19 cellular contexts compared by ENCODE assay signal in genomic region chr10:77507313-77507712, GRCh38.
DNase-seq lines count a peak whose midpoint lies in the region; ATAC-seq and TF ChIP-seq lines count a peak whose summit lies in the region.
"Had no signal": no experiment of that assay in that cellular context is flagged by ENCODE, and none has a peak within 500 bp of the region (broad histone marks: within the 10 kb centered on the region; RNA-seq: fewer than 3 reads in every experiment).

No MANE protein-coding gene starts in this region.

- peak; percentile 17; the same call in 1 of the 2 replicates for TF ChIP-seq RAD21 in SK-N-SH (IDR thresholded peaks at IDR 0.05; ENCODE audit: low read length)

- no peak for TF ChIP-seq CTCF in SK-N-SH (IDR thresholded peaks at IDR 0.05)
- no peak for TF ChIP-seq CTCF in WTC11 (IDR thresholded peaks at IDR 0.05)

- no peak for ATAC-seq in GM21737 (IDR thresholded peaks at IDR 0.05; ENCODE audit: unreplicated experiment)
- ATAC-seq in WTC11, result no peak
- ATAC-seq: activated CD4-positive, CD25-positive, alpha-beta regulatory T cell treated with anti-CD3 and anti-CD28 coated beads, Interleukin-2, amount 50 U/mL, for 24 hours; T-helper 17 cell had no signal

- 37% methylated on average over 5 of the region's 5 CpGs for WGBS in SK-N-SH (ENCODE audit: low lambda C conversion rate)

- H3K4me1 ChIP-seq in SK-N-SH (ENCODE audit: control insufficient read depth in 1 of 2, insufficient read depth in 2 of 2, low read depth in 1 of 2, low read length in 1 of 2) (peaks cover 40 to 56% of the 10 kb centered on the region in 2 experiments), rectal smooth muscle tissue (ENCODE audit: control insufficient read depth, insufficient read depth, low read length) (peaks cover 16% of the 10 kb centered on the region)

- no peaks in the 10 kb centered on the region for H3K36me3 ChIP-seq in SK-N-SH (replicated peaks in 1 of 2; ENCODE audit: control insufficient read depth in 1 of 2, insufficient read depth in 2 of 2, low read length in 1 of 2)
- no peaks in the 10 kb centered on the region for H3K36me3 ChIP-seq in rectal smooth muscle tissue (ENCODE audit: control insufficient read depth, insufficient read depth, low read length)
- H3K36me3 ChIP-seq: ascending aorta, esophagus muscularis mucosa, stomach had no signal

- no peak overlapping the region for H2AFZ ChIP-seq in SK-N-SH (ENCODE audit: low read depth)

- H3K27me3 ChIP-seq in SK-N-SH (ENCODE audit: insufficient read depth) (no peaks in the 10 kb centered on the region), rectal smooth muscle tissue (ENCODE audit: control insufficient read depth, insufficient read depth, low read length) (no peaks in the 10 kb centered on the region)
- H3K27me3 ChIP-seq: ascending aorta, esophagus muscularis mucosa, stomach had no signal

- DNase-seq in ELF-1 (ENCODE audit: low read depth, low spot score), result peak; percentile 26
- DNase-seq in SK-N-SH, result peak; percentile 50
- DNase-seq in cardiac septum (ENCODE audit: low spot score), result peak; percentile 27
- DNase-seq in WTC11 (ENCODE audit: low spot score), result no peak
- DNase-seq in glomerular visceral epithelial cell (ENCODE audit: extremely low spot score), result no peak
- DNase-seq: activated gamma-delta T cell; C1 segment of cervical spinal cord; dermis blood vessel endothelial cell; NCI-H748 treated with DMSO at 0.1 percent for 48 hours; psoas muscle; RPMI8226; stimulated activated CD4-positive, alpha-beta T cell treated with anti-CD3 and anti-CD28 coated beads, Interleukin-15, amount 100 ng/mL, for 24 hours; stomach; T-helper 17 cell had no signal

- CTCF ChIA-PET in SK-N-SH (lab: Yijun Ruan, JAX), result interaction anchor here (0.6 to 4.7 kb wide), 6 partner anchors 13 to 341 kb away, joined by 3 to 29 read pairs (median 4); no protein-coding TSS in a partner anchor
- CTCF ChIA-PET in WTC11 (lab: Charles Lee), result interaction anchor here (1.4 kb wide), 1 partner anchor 13 kb away, joined by 7 read pairs; no protein-coding TSS in a partner anchor

- TF ChIP-seq EP300 in SK-N-SH (IDR thresholded peaks at IDR 0.05; ENCODE audit: borderline replicate concordance in 1 of 2, low read depth in 1 of 2, low read length in 1 of 2), result peak; percentile 47 to 85; a peak in 3 of 4 replicates

- POLR2A ChIA-PET in SK-N-SH (lab: Yijun Ruan, JAX) (no interaction called here), WTC11 (lab: Charles Lee) (no interaction called here)

- H3K4me3 Mint-ChIP-seq in WTC11, result no peak overlapping the region
- H3K4me3 Mint-ChIP-seq: T-helper 17 cell had no signal

- intact Hi-C loops in cardiac septum (cut with DNase I), result no loop called here

- peaks cover 25% of the 10 kb centered on the region for H3K4me1 Mint-ChIP-seq in WTC11
- H3K4me1 Mint-ChIP-seq: T-helper 17 cell had no signal

- H3K9me3 Mint-ChIP-seq in WTC11, result no peaks in the 10 kb centered on the region

- no peaks in the 10 kb centered on the region for H3K36me3 Mint-ChIP-seq in WTC11

- no peak overlapping the region for H3K4me3 ChIP-seq in SK-N-SH (ENCODE audit: low read depth in 2 of 2, low read length in 1 of 2)
- no peak overlapping the region for H3K4me3 ChIP-seq in rectal smooth muscle tissue (ENCODE audit: low read length)
- H3K4me3 ChIP-seq: ascending aorta, esophagus muscularis mucosa, psoas muscle, stomach had no signal

- H3K27me3 Mint-ChIP-seq in WTC11 (ENCODE audit: low read depth), result no peaks in the 10 kb centered on the region

- H3K9ac ChIP-seq in SK-N-SH (no peak overlapping the region; the same call in 1 of the 2 replicates), rectal smooth muscle tissue (ENCODE audit: low read length) (no peak overlapping the region)

- peaks cover 36% of the 10 kb centered on the region for H3K79me2 ChIP-seq in SK-N-SH (ENCODE audit: insufficient read depth)

- H3K9me3 ChIP-seq in SK-N-SH, result no peaks in the 10 kb centered on the region
- H3K9me3 ChIP-seq: ascending aorta, esophagus muscularis mucosa, psoas muscle, stomach had no signal

- peaks cover 56% of the 10 kb centered on the region for H3F3A ChIP-seq in SK-N-SH (replicated peaks; ENCODE audit: insufficient read depth)

- H3K27ac ChIP-seq in SK-N-SH (ENCODE audit: low read depth in 2 of 2, low read length in 1 of 2), result peak overlapping the region; percentile 79 to 91
- H3K27ac ChIP-seq in rectal smooth muscle tissue (ENCODE audit: low read depth, low read length), result peak overlapping the region; percentile 24
- H3K27ac ChIP-seq: psoas muscle had no signal

- H3K27ac Mint-ChIP-seq in WTC11, result no peak overlapping the region
- H3K27ac Mint-ChIP-seq: T-helper 17 cell had no signal

- H3K9me2 ChIP-seq in SK-N-SH, result no peaks in the 10 kb centered on the region

- H3K4me2 ChIP-seq in SK-N-SH, result peak overlapping the region; percentile 28

- no peaks in the 10 kb centered on the region for H4K20me1 ChIP-seq in SK-N-SH (ENCODE audit: insufficient read depth)

TF ChIP-seq in SK-N-SH, 30 proteins besides CTCF, POLR2A, EP300 and RAD21 (continues in another document):
- TF ChIP-seq TEAD4 (IDR thresholded peaks at IDR 0.05; ENCODE audit: borderline replicate concordance, insufficient read depth) (no peak), POLR2AphosphoS5 (IDR thresholded peaks at IDR 0.05; ENCODE audit: low read depth, low read length) (peak; percentile 15; the same call in 1 of the 2 replicates), RCOR1 (IDR thresholded peaks at IDR 0.05; ENCODE audit: low read length) (0 out of 2 replicates have a peak, but pooled peaks have one; percentile 32), FOXM1 (IDR thresholded peaks at IDR 0.05; ENCODE audit: low read depth) (no peak), RFX5 (IDR thresholded peaks at IDR 0.05; ENCODE audit: low read length) (no peak), MEF2A (IDR thresholded peaks at IDR 0.05; ENCODE audit: borderline replicate concordance, low read depth) (no peak), ELF1 (IDR thresholded peaks at IDR 0.05) (no peak), JUND (IDR thresholded peaks at IDR 0.05) (peak; percentile 55), SMC3 (IDR thresholded peaks at IDR 0.05; ENCODE audit: low read depth, low read length) (no peak), USF2 (IDR thresholded peaks at IDR 0.05; ENCODE audit: borderline replicate concordance, low read depth, low read length) (no peak), NRF1 (IDR thresholded peaks at IDR 0.05; ENCODE audit: low read depth, low read length) (no peak)

TF ChIP-seq in WTC11, 78 proteins besides CTCF, POLR2A, EP300 and RAD21:
- no peak for TF ChIP-seq TCF7 (CRISPR knock-in tag; IDR thresholded peaks at IDR 0.05; ENCODE audit: low read depth)
- no peak for TF ChIP-seq NFYB (CRISPR knock-in tag; conservative IDR thresholded peaks at IDR 0.05; ENCODE audit: low read depth)
- no peak for TF ChIP-seq FOXP1 (CRISPR knock-in tag; IDR thresholded peaks at IDR 0.05; ENCODE audit: borderline replicate concordance)
- no peak for TF ChIP-seq RELA (CRISPR knock-in tag; IDR thresholded peaks at IDR 0.05; ENCODE audit: borderline replicate concordance)
- TF ChIP-seq ZNF423 (CRISPR knock-in tag; IDR thresholded peaks at IDR 0.05), result no peak
- no peak for TF ChIP-seq RORB (CRISPR knock-in tag; IDR thresholded peaks at IDR 0.05)
- no peak for TF ChIP-seq MAX (CRISPR knock-in tag; IDR thresholded peaks at IDR 0.05)
- TF ChIP-seq, protein P1, sequence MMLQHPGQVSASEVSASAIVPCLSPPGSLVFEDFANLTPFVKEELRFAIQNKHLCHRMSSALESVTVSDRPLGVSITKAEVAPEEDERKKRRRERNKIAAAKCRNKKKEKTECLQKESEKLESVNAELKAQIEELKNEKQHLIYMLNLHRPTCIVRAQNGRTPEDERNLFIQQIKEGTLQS (CRISPR knock-in tag; conservative IDR thresholded peaks at IDR 0.05), result no peak
- TF ChIP-seq ELF4 (CRISPR knock-in tag; IDR thresholded peaks at IDR 0.05; ENCODE audit: low read depth), result no peak
- no peak for TF ChIP-seq ETV6 (CRISPR knock-in tag; IDR thresholded peaks at IDR 0.05)
- TF ChIP-seq SMAD4 (CRISPR knock-in tag; IDR thresholded peaks at IDR 0.05), result no peak
- TF ChIP-seq OVOL2 (CRISPR knock-in tag; IDR thresholded peaks at IDR 0.05; ENCODE audit: borderline replicate concordance), result no peak
- no peak for TF ChIP-seq ZNF396 (CRISPR knock-in tag; IDR thresholded peaks at IDR 0.05; ENCODE audit: borderline replicate concordance)
- TF ChIP-seq, protein P2, sequence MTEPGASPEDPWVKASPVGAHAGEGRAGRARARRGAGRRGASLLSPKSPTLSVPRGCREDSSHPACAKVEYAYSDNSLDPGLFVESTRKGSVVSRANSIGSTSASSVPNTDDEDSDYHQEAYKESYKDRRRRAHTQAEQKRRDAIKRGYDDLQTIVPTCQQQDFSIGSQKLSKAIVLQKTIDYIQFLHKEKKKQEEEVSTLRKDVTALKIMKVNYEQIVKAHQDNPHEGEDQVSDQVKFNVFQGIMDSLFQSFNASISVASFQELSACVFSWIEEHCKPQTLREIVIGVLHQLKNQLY (CRISPR knock-in tag; IDR thresholded peaks at IDR 0.05), result no peak
- TF ChIP-seq, protein P3, sequence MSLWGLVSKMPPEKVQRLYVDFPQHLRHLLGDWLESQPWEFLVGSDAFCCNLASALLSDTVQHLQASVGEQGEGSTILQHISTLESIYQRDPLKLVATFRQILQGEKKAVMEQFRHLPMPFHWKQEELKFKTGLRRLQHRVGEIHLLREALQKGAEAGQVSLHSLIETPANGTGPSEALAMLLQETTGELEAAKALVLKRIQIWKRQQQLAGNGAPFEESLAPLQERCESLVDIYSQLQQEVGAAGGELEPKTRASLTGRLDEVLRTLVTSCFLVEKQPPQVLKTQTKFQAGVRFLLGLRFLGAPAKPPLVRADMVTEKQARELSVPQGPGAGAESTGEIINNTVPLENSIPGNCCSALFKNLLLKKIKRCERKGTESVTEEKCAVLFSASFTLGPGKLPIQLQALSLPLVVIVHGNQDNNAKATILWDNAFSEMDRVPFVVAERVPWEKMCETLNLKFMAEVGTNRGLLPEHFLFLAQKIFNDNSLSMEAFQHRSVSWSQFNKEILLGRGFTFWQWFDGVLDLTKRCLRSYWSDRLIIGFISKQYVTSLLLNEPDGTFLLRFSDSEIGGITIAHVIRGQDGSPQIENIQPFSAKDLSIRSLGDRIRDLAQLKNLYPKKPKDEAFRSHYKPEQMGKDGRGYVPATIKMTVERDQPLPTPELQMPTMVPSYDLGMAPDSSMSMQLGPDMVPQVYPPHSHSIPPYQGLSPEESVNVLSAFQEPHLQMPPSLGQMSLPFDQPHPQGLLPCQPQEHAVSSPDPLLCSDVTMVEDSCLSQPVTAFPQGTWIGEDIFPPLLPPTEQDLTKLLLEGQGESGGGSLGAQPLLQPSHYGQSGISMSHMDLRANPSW (CRISPR knock-in tag; conservative IDR thresholded peaks at IDR 0.05; ENCODE audit: low read depth), result no peak

Comparison
In these comparisons a context has a peak if more than half of its experiments do, and no peak if none do; other contexts are left out.
1. DNase-seq: peak in ELF-1 (single experiment), SK-N-SH (single experiment) and cardiac septum (single experiment); none in WTC11 (single experiment) and glomerular visceral epithelial cell (single experiment).